1 cellular context compared by ENCODE assay signal in the genomic region with DNA sequence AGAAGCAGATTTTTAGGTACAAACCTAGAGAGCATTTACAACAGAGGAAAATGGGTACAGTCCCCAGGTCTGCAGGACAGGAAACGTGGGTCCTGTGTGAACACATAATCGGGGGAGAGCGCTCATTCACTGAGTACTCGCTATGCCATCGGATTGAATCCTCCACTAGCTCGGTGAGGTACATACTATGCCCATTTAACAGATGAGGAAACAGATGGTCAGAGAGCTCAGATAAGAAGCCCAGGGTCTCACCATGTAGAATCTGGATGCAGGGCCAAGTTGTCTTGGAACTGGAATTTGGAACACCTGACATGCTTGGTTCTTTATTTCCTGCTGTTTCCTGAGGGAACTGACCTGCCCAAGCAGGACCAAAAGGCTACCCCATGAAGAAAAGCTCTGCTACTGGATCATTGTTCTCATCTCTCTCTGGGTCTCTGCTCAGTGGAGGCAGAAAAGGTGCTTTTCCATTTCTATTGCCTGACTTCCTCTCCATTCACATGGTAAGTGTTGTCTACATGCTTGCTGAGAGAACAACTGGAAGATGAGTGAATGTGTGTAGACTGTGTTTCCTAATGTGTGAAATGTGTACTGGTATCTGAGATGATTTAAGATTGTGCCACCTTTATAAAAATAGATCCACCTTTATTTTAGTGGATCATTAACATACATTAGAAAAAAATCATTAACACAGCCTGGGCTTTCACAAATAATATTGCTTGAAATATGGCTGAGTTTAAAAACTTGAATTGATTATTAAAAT.
A peak's percentile ranks its signal among the peaks of the same experiment; 100 is the strongest.
TF ChIP-seq lines count a peak whose summit lies in the region.

No MANE protein-coding gene starts in this region.

TF ChIP-seq in GM23338, 12 proteins besides CTCF, POLR2A, EP300 and RAD21 (continued from another document):
- TF ChIP-seq ZNF462 (CRISPR knock-in tag; IDR thresholded peaks at IDR 0.05) (peak; percentile 99), ZNF114 (CRISPR knock-in tag; IDR thresholded peaks at IDR 0.05) (peak; percentile 82; the same call in 1 of the 2 replicates)
